Comparison of ENCODE assay signal across 20 cellular contexts in genomic region chr6:136181858-136182257, GRCh38.
DNase-seq lines count a peak whose midpoint lies in the region; ATAC-seq and TF ChIP-seq lines count a peak whose summit lies in the region.
"Had no signal": no experiment of that assay in that cellular context is flagged by ENCODE, and none has a peak within 500 bp of the region (broad histone marks: within the 10 kb centered on the region; RNA-seq: fewer than 3 reads in every experiment).

No MANE protein-coding gene starts in this region.

- TF ChIP-seq CTCF in heart left ventricle (IDR thresholded peaks at IDR 0.05): no peak
- TF ChIP-seq CTCF in right atrium auricular region (IDR thresholded peaks at IDR 0.05): no peak
- TF ChIP-seq CTCF in GM23338 (conservative IDR thresholded peaks at IDR 0.05; ENCODE audit: low read depth in 2 of 2): no peak
- no peak for TF ChIP-seq CTCF in progenitor cell of endocrine pancreas (IDR thresholded peaks at IDR 0.05; ENCODE audit: unreplicated experiment)

- H3K27me3 Mint-ChIP-seq in GM23338 (ENCODE audit: insufficient read depth, low read depth, poor library complexity) (peaks cover 1% of the 10 kb centered on the region), progenitor cell of endocrine pancreas (peaks cover 9% of the 10 kb centered on the region)

- H3F3A ChIP-seq in GM23338 (replicated peaks; ENCODE audit: low read depth) (no peaks in the 10 kb centered on the region), GM23248 (ENCODE audit: insufficient read depth) (no peaks in the 10 kb centered on the region)

- no peak overlapping the region for H3K4me2 ChIP-seq in GM23338
- no peak overlapping the region for H3K4me2 ChIP-seq in GM23248 (ENCODE audit: unreplicated experiment)
- H3K4me2 ChIP-seq: A549 had no signal

- in situ Hi-C loops in GM23248 (cut with MboI): no loop called here

- no peak overlapping the region for H3K27ac Mint-ChIP-seq in GM23338
- H3K27ac Mint-ChIP-seq in progenitor cell of endocrine pancreas: peak overlapping the region; percentile 39
- H3K27ac Mint-ChIP-seq: CD8-positive, alpha-beta T cell; HFFc6 had no signal

- H3K9me3 Mint-ChIP-seq in GM23338: no peaks in the 10 kb centered on the region
- peaks cover 2% of the 10 kb centered on the region for H3K9me3 Mint-ChIP-seq in progenitor cell of endocrine pancreas (ENCODE audit: low read depth)
- H3K9me3 Mint-ChIP-seq: CD8-positive, alpha-beta T cell; HFFc6 had no signal

- no peaks in the 10 kb centered on the region; the same call in 2 of the 3 replicates for H3K4me1 Mint-ChIP-seq in GM23338
- peaks cover 22% of the 10 kb centered on the region for H3K4me1 Mint-ChIP-seq in progenitor cell of endocrine pancreas (ENCODE audit: low read depth)

- H3K9ac ChIP-seq in GM23248: no peak overlapping the region

- no peaks in the 10 kb centered on the region for H3K9me3 ChIP-seq in heart left ventricle
- H3K9me3 ChIP-seq in right atrium auricular region: no peaks in the 10 kb centered on the region
- H3K9me3 ChIP-seq in GM23248 (ENCODE audit: low read depth): no peaks in the 10 kb centered on the region
- H3K9me3 ChIP-seq: A549 had no signal

- H3K4me1 ChIP-seq in heart left ventricle (peaks cover 0 to 22% (median 12%) of the 10 kb centered on the region in 12 donors), right atrium auricular region (peaks cover 0 to 18% of the 10 kb centered on the region in 2 donors), GM23338 (ENCODE audit: insufficient read depth) (no peaks in the 10 kb centered on the region), GM23248 (ENCODE audit: insufficient read depth) (no peaks in the 10 kb centered on the region)
- H3K4me1 ChIP-seq: A549 had no signal

- no peak for TF ChIP-seq POLR2A in heart left ventricle (IDR thresholded peaks at IDR 0.05)

- H3K9me2 ChIP-seq in GM23338 (ENCODE audit: insufficient read depth) (no peaks in the 10 kb centered on the region), GM23248 (ENCODE audit: insufficient read depth) (no peaks in the 10 kb centered on the region)

- H2AFZ ChIP-seq in GM23338 (peak overlapping the region; percentile 43; the same call in 1 of the 2 replicates), GM23248 (no peak overlapping the region)

- H3K36me3 ChIP-seq in heart left ventricle (peaks cover 0 to 55% (median 10%) of the 10 kb centered on the region in 9 donors), right atrium auricular region (no peaks in the 10 kb centered on the region), GM23338 (ENCODE audit: insufficient read depth) (no peaks in the 10 kb centered on the region), GM23248 (ENCODE audit: low read depth) (no peaks in the 10 kb centered on the region; the same call in 1 of the 2 replicates)

- H4K20me1 ChIP-seq in GM23338 (replicated peaks; ENCODE audit: insufficient read depth) (no peaks in the 10 kb centered on the region), GM23248 (ENCODE audit: insufficient read depth) (no peaks in the 10 kb centered on the region)

- no peaks in the 10 kb centered on the region for H3K79me2 ChIP-seq in GM23338 (replicated peaks; ENCODE audit: insufficient read depth)
- H3K79me2 ChIP-seq in GM23248 (ENCODE audit: insufficient read depth): no peaks in the 10 kb centered on the region

- 67 to 93% (median 86%) methylated on average over 1 of the region's 1 CpG for WGBS in heart left ventricle, 4 donors
- WGBS in GM23248 (ENCODE audit: low coverage in 1 of 2, low lambda C conversion rate in 2 of 2, missing lambda C conversion rate in 2 of 2), 2 experiments: 17 to 24% methylated on average over 1 of the region's 1 CpG

- no peak for DNase-seq in heart left ventricle
- no peak for DNase-seq in right atrium auricular region (ENCODE audit: low spot score)
- DNase-seq in GM23338 (ENCODE audit: low spot score): no peak
- DNase-seq in progenitor cell of endocrine pancreas (ENCODE audit: low spot score, unreplicated experiment): no peak
- no peak for DNase-seq in activated naive CD4-positive, alpha-beta T cell treated with Interleukin-2 at 50 U/mL for 16 hours
- DNase-seq in epidermal melanocyte (ENCODE audit: insufficient read length, low spot score): no peak
- no peak for DNase-seq in GM23248
- DNase-seq: CD8-positive, alpha-beta T cell; H7; HFFc6; KBM-7; NCI-H1105 treated with DMSO at 0.1 percent for 48 hours; NCI-H1694; NCI-H2107; NCI-H226; NCI-H526; NK-92 treated with Interleukin-12 subunit alpha and Interleukin-12 subunit beta, amount 100 ng/mL, for 24 hours; SIG-M5 had no signal

- no peak overlapping the region for H3K4me3 Mint-ChIP-seq in GM23338
- H3K4me3 Mint-ChIP-seq in progenitor cell of endocrine pancreas (ENCODE audit: low read depth): no peak overlapping the region
- H3K4me3 Mint-ChIP-seq: CD8-positive, alpha-beta T cell; HFFc6 had no signal

- H3K4me3 ChIP-seq in heart left ventricle (no peak overlapping the region), right atrium auricular region (no peak overlapping the region), GM23338 (no peak overlapping the region), GM23248 (no peak overlapping the region)
- H3K4me3 ChIP-seq: A549 had no signal

- peak in 2 of 4 donors; percentile 23 to 56 for ATAC-seq in heart left ventricle
- no peak for ATAC-seq in GM23338
- ATAC-seq in esophagus mucosa: peak; percentile 29
- ATAC-seq: A549; CD8-positive, alpha-beta T cell had no signal

- H3K27ac ChIP-seq in heart left ventricle: peak overlapping the region in 8 of 12 donors; percentile 6 to 66 (median 36)
- peak overlapping the region in 1 of 2 donors; percentile 22 for H3K27ac ChIP-seq in right atrium auricular region
- H3K27ac ChIP-seq in GM23338 (ENCODE audit: low read depth): no peak overlapping the region
- no peak overlapping the region for H3K27ac ChIP-seq in GM23248
- H3K27ac ChIP-seq: A549 had no signal

- no peaks in the 10 kb centered on the region for H3K27me3 ChIP-seq in heart left ventricle
- H3K27me3 ChIP-seq in right atrium auricular region: no peaks in the 10 kb centered on the region
- no peaks in the 10 kb centered on the region for H3K27me3 ChIP-seq in GM23338 (ENCODE audit: insufficient read depth)
- no peaks in the 10 kb centered on the region for H3K27me3 ChIP-seq in GM23248 (replicated peaks; ENCODE audit: insufficient read depth)

- H3K36me3 Mint-ChIP-seq in GM23338 (ENCODE audit: low read depth) (no peaks in the 10 kb centered on the region), progenitor cell of endocrine pancreas (ENCODE audit: insufficient read depth) (no peaks in the 10 kb centered on the region)
- H3K36me3 Mint-ChIP-seq: CD8-positive, alpha-beta T cell had no signal

- intact Hi-C loops in heart left ventricle (cut with DNase I): no loop called here

TF ChIP-seq in GM23338, 12 proteins besides CTCF, POLR2A, EP300 and RAD21:
- TF ChIP-seq ZNF114 (CRISPR knock-in tag; IDR thresholded peaks at IDR 0.05) (no peak), STAT1 (IDR thresholded peaks at IDR 0.05; ENCODE audit: unreplicated experiment) (no peak), JUNB (IDR thresholded peaks at IDR 0.05; ENCODE audit: unreplicated experiment) (no peak)

Comparison
In these comparisons a context has a peak if more than half of its experiments do, and no peak if none do; other contexts are left out.
1. H3K27ac ChIP-seq: peak in heart left ventricle (8 of 12); none in GM23338 (single experiment) and GM23248 (single experiment).